Comparison of ENCODE assay signal across 9 cellular contexts in the genomic region with DNA sequence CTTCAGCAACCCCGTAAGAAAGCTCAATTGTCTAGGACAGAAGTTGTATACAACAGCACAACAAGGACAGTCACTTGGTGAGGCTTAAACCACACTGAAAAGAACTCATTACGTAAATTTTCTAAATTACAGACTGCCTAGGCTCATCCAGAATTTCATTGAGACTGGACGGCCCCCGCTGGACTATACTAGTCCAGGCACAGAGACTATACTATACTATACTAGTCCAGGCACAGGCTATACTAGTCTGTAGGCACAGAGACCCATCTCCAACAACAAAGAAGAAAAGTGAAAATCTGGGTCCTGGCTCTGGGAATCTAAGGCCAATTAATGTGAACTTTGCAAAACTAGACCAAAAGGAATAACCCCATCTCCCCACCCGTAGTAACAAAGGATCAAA. TPM values are rescaled to one million over a fixed set of nuclear protein-coding genes. Genes with fewer than 3 reads are reported as not detected.
A peak's percentile ranks its signal among the peaks of the same experiment; 100 is the strongest.
DNase-seq lines count a peak whose midpoint lies in the region; ATAC-seq and TF ChIP-seq lines count a peak whose summit lies in the region.
"Had no signal": no experiment of that assay in that cellular context is flagged by ENCODE, and none has a peak within 500 bp of the region (broad histone marks: within the 10 kb centered on the region; RNA-seq: fewer than 3 reads in every experiment).

No MANE protein-coding gene starts in this region.

- intact Hi-C loops in PC-9 (cut with micrococcal nuclease; ENCODE audit: unreplicated experiment), result loop anchor here (2.0 kb wide), 2 partner anchors 19 to 39 kb away; a partner anchor contains a TSS

- H4K20me1 ChIP-seq in PC-9 (ENCODE audit: insufficient read depth), result no peaks in the 10 kb centered on the region

- H3K27ac ChIP-seq in PC-9, result peak overlapping the region; percentile 32; the same call in 1 of the 2 replicates
- H3K27ac ChIP-seq in esophagus (ENCODE audit: low read depth in 2 of 2, low read length in 1 of 2), result peak overlapping the region; percentile 88 to 91
- H3K27ac ChIP-seq in parathyroid adenoma, result peak overlapping the region; percentile 71

- TF ChIP-seq CTCF in PC-9 (conservative IDR thresholded peaks at IDR 0.05) (no peak), parathyroid adenoma (IDR thresholded peaks at IDR 0.05) (no peak)

- peak overlapping the region; percentile 92 for H3K4me2 ChIP-seq in PC-9
- H3K4me2 ChIP-seq in parathyroid adenoma (ENCODE audit: low read length), result peak overlapping the region; percentile 57

- H3F3A ChIP-seq in PC-9 (ENCODE audit: insufficient read depth, low read depth), result peaks cover 7% of the 10 kb centered on the region; the same call in 1 of the 2 replicates

- peak overlapping the region; percentile 92 for H3K9ac ChIP-seq in ES-I3 (ENCODE audit: low read depth, low read length)
- H3K9ac ChIP-seq in parathyroid adenoma, result no peak overlapping the region

- H3K36me3 ChIP-seq in ES-I3 (ENCODE audit: insufficient read depth, low read length) (peaks cover 3% of the 10 kb centered on the region; the same call in 1 of the 2 replicates), PC-9 (ENCODE audit: low read depth) (peaks cover 20% of the 10 kb centered on the region), esophagus (ENCODE audit: control insufficient read depth in 2 of 2, insufficient read depth in 2 of 2, low read length in 1 of 2) (peaks cover 2 to 3% of the 10 kb centered on the region in 2 donors), parathyroid adenoma (ENCODE audit: control insufficient read depth, insufficient read depth, low read length) (no peaks in the 10 kb centered on the region)

- POLR2A ChIA-PET in PC-9 (lab: Charles Lee; ENCODE audit: unreplicated experiment), result no interaction called here

- H3K79me2 ChIP-seq in PC-9 (ENCODE audit: low read depth), result peaks cover 21% of the 10 kb centered on the region
- no peaks in the 10 kb centered on the region for H3K79me2 ChIP-seq in parathyroid adenoma

- ATAC-seq in GM18909 (IDR thresholded peaks at IDR 0.05; ENCODE audit: poor library complexity, unreplicated experiment) (no peak), HG02759 (IDR thresholded peaks at IDR 0.05; ENCODE audit: unreplicated experiment) (no peak)

- no TSS peak for BruUV-seq in PC-9 (replicated peaks; lab: Mats Ljungman, UMichigan)

- H3K9me2 ChIP-seq in PC-9 (ENCODE audit: insufficient read depth), result no peaks in the 10 kb centered on the region

- peak overlapping the region; percentile 83 for H3K4me3 ChIP-seq in PC-9
- H3K4me3 ChIP-seq in esophagus (ENCODE audit: low read depth in 1 of 2, low read length in 2 of 2), result peak overlapping the region; percentile 66 to 72
- peak overlapping the region; percentile 81 for H3K4me3 ChIP-seq in parathyroid adenoma (ENCODE audit: low read depth, low read length)

- 21 to 26% methylated on average over 5 of the region's 5 CpGs for WGBS in esophagus, 2 donors

- no peaks in the 10 kb centered on the region for H3K9me3 ChIP-seq in ES-I3 (ENCODE audit: control insufficient read depth, insufficient read depth, low read length)
- H3K9me3 ChIP-seq in PC-9 (ENCODE audit: insufficient read depth, low read depth), result peaks cover 38% of the 10 kb centered on the region
- peaks cover 0 to 30% of the 10 kb centered on the region in 2 donors for H3K9me3 ChIP-seq in esophagus (ENCODE audit: control insufficient read depth in 2 of 2, insufficient read depth in 1 of 2, low read depth in 1 of 2, low read length in 1 of 2)
- H3K9me3 ChIP-seq in parathyroid adenoma (ENCODE audit: control insufficient read depth, low read length), result no peaks in the 10 kb centered on the region

- no peaks in the 10 kb centered on the region for H3K4me1 ChIP-seq in ES-I3 (ENCODE audit: insufficient read depth, low read length)
- H3K4me1 ChIP-seq in PC-9 (replicated peaks; ENCODE audit: insufficient read depth), result peaks cover 15% of the 10 kb centered on the region
- H3K4me1 ChIP-seq in esophagus (ENCODE audit: control insufficient read depth in 2 of 2, insufficient read depth in 2 of 2, low read length in 1 of 2), result peaks cover 0 to 4% of the 10 kb centered on the region in 2 donors
- no peaks in the 10 kb centered on the region for H3K4me1 ChIP-seq in parathyroid adenoma

- DNase-seq in PC-9 (no peak), NCI-H748 (lab: John Stamatoyannopoulos, UW; ENCODE audit: unreplicated experiment) (no peak)
- no peak for DNase-seq in stimulated activated CD8-positive, alpha-beta memory T cell treated with anti-CD3 and anti-CD28 coated beads, Interleukin-4, amount 100 ng/mL, for 48 hours

- H3K27me3 ChIP-seq in PC-9 (ENCODE audit: insufficient read depth, low read depth) (no peaks in the 10 kb centered on the region), esophagus (ENCODE audit: control insufficient read depth in 1 of 2, insufficient read depth in 2 of 2, low read length in 2 of 2) (no peaks in the 10 kb centered on the region), parathyroid adenoma (ENCODE audit: control insufficient read depth, insufficient read depth, low read length) (no peaks in the 10 kb centered on the region)

- CTCF ChIA-PET in PC-9 (lab: Charles Lee), result no interaction called here

- H2AFZ ChIP-seq in PC-9, result peak overlapping the region; percentile 93
- H2AFZ ChIP-seq in parathyroid adenoma, result peak overlapping the region; percentile 76

RNA-seq across cellular contexts. Expression of a gene that starts 0.7 kb away (rescaled TPM):
- 11.8 and 13.8 TPM in 2 replicates for total RNA-seq in PC-9 (2021)
- 1 to 10 TPM; 2.0 to 2.1 TPM for polyA plus RNA-seq in esophagus

RNA-seq across cellular contexts. Expression of a gene that starts 38.8 kb away (rescaled TPM):
- total RNA-seq in PC-9 (2021), result 10.8 and 14.5 TPM in 2 replicates
- 1 to 10 TPM; 1.9 to 2.7 TPM for polyA plus RNA-seq in esophagus

RNA-seq across cellular contexts. Expression of a gene that starts 51.7 kb away (rescaled TPM):
- not detected in 2 replicates for total RNA-seq in PC-9 (2021)
- not detected for polyA plus RNA-seq in esophagus
- total RNA-seq: LHCN-M2 had no signal

Comparison
In these comparisons a context has a peak if more than half of its experiments do, and no peak if none do; other contexts are left out.
1. H3K27ac ChIP-seq: peak in every context shown above with its lines; median percentile 90 in esophagus; 71 in parathyroid adenoma; 32 in PC-9.